In the genomic region with DNA sequence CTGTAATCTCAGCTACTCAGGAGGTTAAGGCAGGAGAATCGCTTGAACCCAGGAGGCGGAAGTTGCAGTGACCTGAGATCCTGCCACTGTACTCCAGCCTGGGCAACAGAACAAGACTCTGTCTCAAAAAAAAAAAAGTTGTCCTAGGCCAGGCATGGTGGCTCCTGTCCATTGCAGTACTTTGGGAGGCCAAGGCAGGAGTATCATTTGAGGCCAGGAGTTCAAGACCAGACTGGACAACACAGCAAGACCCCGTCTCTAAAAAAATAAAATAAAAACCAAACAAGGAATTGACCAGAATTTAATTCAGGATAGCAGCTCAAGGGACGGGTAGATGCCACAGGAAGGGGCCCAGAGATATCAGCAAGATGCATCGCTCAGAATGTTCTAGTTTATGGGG, we compare ENCODE assay signal across 25 cellular contexts. TPM values are rescaled to one million over a fixed set of nuclear protein-coding genes. Genes with fewer than 3 reads are reported as not detected.
"Had no signal": no experiment of that assay in that cellular context is flagged by ENCODE, and none has a peak within 500 bp of the region (broad histone marks: within the 10 kb centered on the region; RNA-seq: fewer than 3 reads in every experiment).

No MANE protein-coding gene starts in this region.

- H3K27ac ChIP-seq: coronary artery, sigmoid colon had no signal

- H3K9me3 ChIP-seq: sigmoid colon had no signal

- DNase-seq: activated CD4-positive, alpha-beta memory T cell treated with anti-CD3 and anti-CD28 coated beads, Interleukin-2, amount 10 ng/mL, durations not matched to agents 7 days and 5 days; activated CD4-positive, alpha-beta T cell treated with anti-CD3 and anti-CD28 coated beads, Interleukin-2, amount 10 ng/mL, durations not matched to agents 24 days and 14 days; activated effector memory CD4-positive, alpha-beta T cell treated with anti-CD3 and anti-CD28 coated beads, Interleukin-2, amount 50 U/mL, for 16 hours; activated naive CD4-positive, alpha-beta T cell treated with anti-CD3 and anti-CD28 coated beads, Interleukin-2, amount 10 ng/mL, durations not matched to agents 7 days and 5 days; cerebellar nuclear complex; erythroblast; foreskin melanocyte; immature natural killer cell; naive thymus-derived CD4-positive, alpha-beta T cell; occipital lobe; sigmoid colon; stimulated activated CD4-positive, alpha-beta T cell treated with anti-CD3 and anti-CD28 coated beads, Interleukin-4, amount 100 ng/mL, for 1 hour; stimulated activated naive CD4-positive, alpha-beta T cell had no signal

- ATAC-seq: activated CD4-positive, CD25-positive, alpha-beta regulatory T cell treated with anti-CD3 and anti-CD28 coated beads, Interleukin-2, amount 50 U/mL, for 24 hours; left lobe of liver; naive thymus-derived CD4-positive, alpha-beta T cell had no signal

- FAIRE-seq: endometrium had no signal

- H3K36me3 ChIP-seq: sigmoid colon had no signal

- H3K4me3 ChIP-seq: coronary artery, lung, sigmoid colon had no signal

RNA-seq across cellular contexts. Expression of a gene that starts 4.9 kb away (rescaled TPM):
- total RNA-seq: activated CD4-positive, alpha-beta memory T cell treated with anti-CD3 and anti-CD28 coated beads, Interleukin-2, amount 10 ng/mL, durations not matched to agents 7 days and 5 days; activated CD4-positive, alpha-beta T cell treated with anti-CD3 and anti-CD28 coated beads, Interleukin-2, amount 10 ng/mL, durations not matched to agents 24 days and 14 days; left lobe of liver; naive thymus-derived CD4-positive, alpha-beta T cell; neural crest cell; occipital lobe; renal cortical epithelial cell had no signal
- polyA plus RNA-seq: immature natural killer cell had no signal

RNA-seq across cellular contexts. Expression of a gene that starts 45.2 kb away (rescaled TPM):
- polyA plus RNA-seq: immature natural killer cell had no signal

RNA-seq across cellular contexts. Expression of a gene that starts 49.7 kb away (rescaled TPM):
- total RNA-seq: activated CD4-positive, alpha-beta memory T cell treated with anti-CD3 and anti-CD28 coated beads, Interleukin-2, amount 10 ng/mL, durations not matched to agents 7 days and 5 days; activated CD4-positive, alpha-beta T cell treated with anti-CD3 and anti-CD28 coated beads, Interleukin-2, amount 10 ng/mL, durations not matched to agents 24 days and 14 days; kidney epithelial cell; left lobe of liver; lung; mesenteric fat pad; naive thymus-derived CD4-positive, alpha-beta T cell; neural crest cell; occipital lobe; renal cortical epithelial cell; sigmoid colon; T-helper 2 cell treated with Interferon-gamma antibody and Interleukin-4, amounts not matched to agents 100 ng/mL and 5 ng/mL, for 36 hours; ureter had no signal
- polyA plus RNA-seq: immature natural killer cell; naive thymus-derived CD4-positive, alpha-beta T cell; thymus had no signal

RNA-seq across cellular contexts. Expression of a gene that starts 58.1 kb away (rescaled TPM):
- total RNA-seq: renal cortical epithelial cell, sigmoid colon had no signal
- polyA plus RNA-seq: immature natural killer cell had no signal
